In the genomic region with DNA sequence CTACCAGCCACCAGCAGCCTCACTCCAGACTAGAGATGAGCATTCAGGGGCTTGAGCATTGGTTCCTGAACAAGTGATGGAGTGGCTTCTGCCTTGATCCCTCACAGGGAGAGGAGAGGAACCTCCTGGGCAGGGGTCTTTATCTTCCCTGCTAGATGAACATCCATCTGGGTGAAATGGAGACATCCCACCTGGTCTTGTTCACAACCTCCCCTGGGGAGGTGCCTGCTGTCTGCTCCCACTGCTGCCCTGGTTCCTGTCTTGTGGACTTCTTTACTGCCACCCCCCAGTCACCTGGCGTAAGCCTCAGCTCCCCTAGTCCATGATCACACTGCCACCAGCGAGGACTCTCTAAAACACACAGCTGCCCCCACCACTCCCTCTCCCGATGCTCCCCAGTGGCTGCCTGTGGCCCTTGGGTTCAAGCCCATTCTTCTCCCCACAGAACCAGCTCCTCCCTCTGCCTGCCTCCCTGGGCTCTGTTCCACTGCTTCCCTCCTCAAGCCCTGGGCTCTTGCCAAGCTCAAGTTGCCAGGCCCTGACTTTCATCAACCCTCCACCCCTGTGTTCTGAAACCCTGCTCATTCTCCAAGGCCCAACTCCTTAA, we compare ENCODE assay signal across 14 cellular contexts. TPM values are rescaled to one million over a fixed set of nuclear protein-coding genes. Genes with fewer than 3 reads are reported as not detected.
A peak's percentile ranks its signal among the peaks of the same experiment; 100 is the strongest.
DNase-seq lines count a peak whose midpoint lies in the region; ATAC-seq and TF ChIP-seq lines count a peak whose summit lies in the region.
"Had no signal": no experiment of that assay in that cellular context is flagged by ENCODE, and none has a peak within 500 bp of the region (broad histone marks: within the 10 kb centered on the region; RNA-seq: fewer than 3 reads in every experiment).

No MANE protein-coding gene starts in this region.

- H4K91ac ChIP-seq in IMR-90 (ENCODE audit: insufficient read depth, low read depth, low read length) (no peak overlapping the region), mesenchymal stem cell (ENCODE audit: low read length) (no peak overlapping the region)

- intact Hi-C loops in IMR-90 (cut with micrococcal nuclease) (no loop called here), thyroid gland (cut with DNase I) (loop anchor here (5.0 kb wide), 1 partner anchor 133 kb away; no protein-coding TSS in a partner anchor)

- H3K4me3 ChIP-seq in IMR-90 (ENCODE audit: insufficient read depth, low read depth, low read length) (no peak overlapping the region), mesenchymal stem cell (ENCODE audit: insufficient read depth in 1 of 2, low read depth in 1 of 2, low read length in 2 of 2) (no peak overlapping the region), thyroid gland (replicated peaks in 1 of 3) (no peak overlapping the region)
- H3K4me3 ChIP-seq: spleen had no signal

- BruUV-seq in IMR-90 (replicated peaks; lab: Mats Ljungman, UMichigan), result no TSS peak

- H3K23ac ChIP-seq in IMR-90 (ENCODE audit: low read depth, low read length) (no peak overlapping the region), mesenchymal stem cell (ENCODE audit: low read length in 2 of 2) (no peak overlapping the region)

- H3K18ac ChIP-seq in IMR-90 (ENCODE audit: low read depth, low read length), result no peak overlapping the region; the same call in 1 of the 2 replicates
- peak overlapping the region in 1 of 2 experiments; percentile 55 for H3K18ac ChIP-seq in mesenchymal stem cell (ENCODE audit: low read depth in 1 of 2, low read length in 2 of 2)

- no peak for TF ChIP-seq RAD21 in IMR-90 (IDR thresholded peaks at IDR 0.05; ENCODE audit: low read length)

- H3K14ac ChIP-seq in IMR-90 (replicated peaks; ENCODE audit: low read depth, low read length) (no peak overlapping the region), mesenchymal stem cell (ENCODE audit: low read length in 2 of 2) (peak overlapping the region in 1 of 2 experiments; percentile 22)

- POLR2A ChIA-PET in IMR-90 (lab: Charles Lee; ENCODE audit: unreplicated experiment), result no interaction called here

- H4K20me1 ChIP-seq in IMR-90 (ENCODE audit: insufficient read depth, low read length), result peaks cover 4% of the 10 kb centered on the region; the same call in 1 of the 2 replicates

- TF ChIP-seq POLR2A in IMR-90 (IDR thresholded peaks at IDR 0.05; ENCODE audit: low read depth, low read length), result no peak
- TF ChIP-seq POLR2A in thyroid gland (IDR thresholded peaks at IDR 0.05), result no peak

- no peak overlapping the region; the same call in 2 of the 3 replicates for H2BK15ac ChIP-seq in IMR-90 (ENCODE audit: low read depth, low read length)
- H2BK15ac ChIP-seq in mesenchymal stem cell (ENCODE audit: low read depth, poor library complexity, severe bottlenecking), result peak overlapping the region; percentile 4

- ATAC-seq in IMR-90 (ENCODE audit: low read depth), result peak; percentile 24
- ATAC-seq: HepG2; natural killer cell treated with Interleukin-12 subunit alpha and Interleukin-12 subunit beta and Interleukin-15 and Interleukin-18, amount 100 ng/mL, for 72 hours; PC-3 had no signal

- H3K79me1 ChIP-seq in IMR-90 (ENCODE audit: low read depth in 1 of 2, low read length in 2 of 2), result peaks cover 0 to 3% of the 10 kb centered on the region in 2 experiments; a peak in 1 of 4 replicates
- H3K79me1 ChIP-seq in mesenchymal stem cell (replicated peaks; ENCODE audit: low read length, poor library complexity, severe bottlenecking), result no peaks in the 10 kb centered on the region

- H3K9me1 ChIP-seq in IMR-90 (ENCODE audit: insufficient read depth, low read length), result peaks cover 8% of the 10 kb centered on the region

- H2BK5ac ChIP-seq in IMR-90 (ENCODE audit: low read depth, low read length, poor library complexity, severe bottlenecking) (no peak overlapping the region), mesenchymal stem cell (ENCODE audit: low read depth, low read length, poor library complexity, severe bottlenecking) (no peak overlapping the region)

- in situ Hi-C loops in IMR-90 (cut with MboI; ENCODE audit: low sequenced_read_pairs), result loop anchor here (5.0 kb wide), 1 partner anchor 138 kb away; no protein-coding TSS in a partner anchor

- H2AFZ ChIP-seq in IMR-90 (replicated peaks; ENCODE audit: low read length, poor library complexity) (peak overlapping the region; percentile 33), mesenchymal stem cell (ENCODE audit: low read depth, low read length) (no peak overlapping the region)

- 0 out of 2 replicates have a peak overlapping the region, but pooled peaks have one; percentile 37 for H3K4ac ChIP-seq in IMR-90 (ENCODE audit: low read depth, low read length)
- no peak overlapping the region for H3K4ac ChIP-seq in mesenchymal stem cell (ENCODE audit: low read depth in 1 of 2, low read length in 2 of 2)

- DNase-seq in IMR-90, result no peak
- peak; percentile 32 for DNase-seq in ecto neural progenitor cell (ENCODE audit: low spot score)
- no peak for DNase-seq in mesenchymal stem cell
- DNase-seq in thyroid gland, result peak; percentile 81 to 84
- DNase-seq in activated gamma-delta T cell (lab: John Stamatoyannopoulos, UW), result no peak
- no peak for DNase-seq in NCI-H748 (lab: John Stamatoyannopoulos, UW; ENCODE audit: unreplicated experiment)
- no peak for DNase-seq in iPS-NIHi11 (ENCODE audit: low spot score)
- DNase-seq: Caco-2, GOT3, NCI-H2081 treated with DMSO at 0.1 percent for 48 hours, PC-3, spleen had no signal

- no peak overlapping the region for H2BK12ac ChIP-seq in mesenchymal stem cell (ENCODE audit: low read length in 2 of 2)

- H3K27me3 ChIP-seq in IMR-90 (ENCODE audit: control insufficient read depth, insufficient read depth, low read length), result no peaks in the 10 kb centered on the region
- peaks cover 0 to 10% of the 10 kb centered on the region in 2 experiments for H3K27me3 ChIP-seq in mesenchymal stem cell (ENCODE audit: control insufficient read depth in 1 of 2, insufficient read depth in 1 of 2, low read length in 2 of 2)
- H3K27me3 ChIP-seq in thyroid gland, result no peaks in the 10 kb centered on the region

- H3K27ac ChIP-seq in IMR-90 (ENCODE audit: insufficient read depth, low read length) (no peak overlapping the region), mesenchymal stem cell (ENCODE audit: low read length, poor library complexity, severe bottlenecking) (no peak overlapping the region), thyroid gland (peak overlapping the region in 1 of 3 donors; percentile 8)
- H3K27ac ChIP-seq: spleen had no signal

- CTCF ChIA-PET in IMR-90 (lab: Yijun Ruan, JAX), result interaction anchor here (0.8 to 1.1 kb wide), 3 partner anchors 134 to 146 kb away, joined by 3 to 4 read pairs (median 4); no protein-coding TSS in a partner anchor

- H2BK20ac ChIP-seq in IMR-90 (ENCODE audit: low read depth, low read length), result 0 out of 2 replicates have a peak overlapping the region, but pooled peaks have one; percentile 29

- no peak overlapping the region for H3K9ac ChIP-seq in IMR-90 (ENCODE audit: low read depth, low read length)
- no peak overlapping the region for H3K9ac ChIP-seq in mesenchymal stem cell (ENCODE audit: low read length)

- H2BK120ac ChIP-seq in IMR-90 (ENCODE audit: low read depth, low read length) (0 out of 2 replicates have a peak overlapping the region, but pooled peaks have one; percentile 7), mesenchymal stem cell (ENCODE audit: low read depth, low read length) (no peak overlapping the region)

- WGBS in IMR-90 (ENCODE audit: extremely low coverage in 2 of 2, insufficient read length in 1 of 2), 2 experiments, result 62% methylated on average over 3 of the region's 3 CpGs; no CpG with 5 or more reads in 1 of the 2 experiments
- WGBS in mesenchymal stem cell, result 87% methylated on average over 3 of the region's 3 CpGs
- WGBS in thyroid gland, 2 donors, result 31 to 49% methylated on average over 3 of the region's 3 CpGs

- no peak overlapping the region for H3K4me2 ChIP-seq in IMR-90 (ENCODE audit: low read depth, low read length)
- H3K4me2 ChIP-seq in mesenchymal stem cell (ENCODE audit: low read length, poor library complexity, severe bottlenecking), result no peak overlapping the region

- H2AK5ac ChIP-seq in IMR-90 (ENCODE audit: low read depth, low read length), result peak overlapping the region; percentile 3; the same call in 1 of the 2 replicates
- no peak overlapping the region for H2AK5ac ChIP-seq in mesenchymal stem cell (ENCODE audit: low read length, severe bottlenecking)

- H3K4me1 ChIP-seq in IMR-90 (ENCODE audit: control insufficient read depth, insufficient read depth, low read length) (peaks cover 12% of the 10 kb centered on the region), mesenchymal stem cell (ENCODE audit: control insufficient read depth, insufficient read depth, low read depth, low read length) (peaks cover 32% of the 10 kb centered on the region), thyroid gland (peaks cover 20 to 55% of the 10 kb centered on the region in 2 donors)

- H3K56ac ChIP-seq in IMR-90 (ENCODE audit: extremely low read depth, insufficient read depth, low read length), result no peak overlapping the region

- H4K8ac ChIP-seq in IMR-90 (ENCODE audit: low read depth in 2 of 2, low read length in 2 of 2), result no peak overlapping the region
- H4K8ac ChIP-seq in mesenchymal stem cell (ENCODE audit: low read length), result no peak overlapping the region

- no peak overlapping the region for H2AK9ac ChIP-seq in IMR-90 (replicated peaks; ENCODE audit: low read depth, low read length, poor library complexity)

- peaks cover 42% of the 10 kb centered on the region; the same call in 1 of the 2 replicates for H3K36me3 ChIP-seq in IMR-90 (ENCODE audit: control insufficient read depth, insufficient read depth, low read length)
- no peaks in the 10 kb centered on the region for H3K36me3 ChIP-seq in mesenchymal stem cell (ENCODE audit: control insufficient read depth in 1 of 2, insufficient read depth in 2 of 2, low read depth in 1 of 2, low read length in 2 of 2)
- no peaks in the 10 kb centered on the region for H3K36me3 ChIP-seq in thyroid gland
- H3K36me3 ChIP-seq: spleen had no signal

- H3K9me3 ChIP-seq in IMR-90 (ENCODE audit: control insufficient read depth, insufficient read depth, low read length) (peaks cover 2% of the 10 kb centered on the region; the same call in 1 of the 2 replicates), mesenchymal stem cell (ENCODE audit: control insufficient read depth, low read length) (peaks cover 5% of the 10 kb centered on the region), thyroid gland (no peaks in the 10 kb centered on the region)
- H3K9me3 ChIP-seq: Caco-2, spleen had no signal

- TF ChIP-seq CTCF in IMR-90 (conservative IDR thresholded peaks at IDR 0.05; ENCODE audit: low read depth, low read length), result no peak
- TF ChIP-seq CTCF in thyroid gland (IDR thresholded peaks at IDR 0.05), result no peak

- H4K5ac ChIP-seq in IMR-90 (ENCODE audit: low read depth, low read length), result no peak overlapping the region

- dilution Hi-C loops in IMR-90 (cut with HindIII; ENCODE audit: low sequenced_read_pairs, unreplicated experiment), result no loop called here

TF ChIP-seq in IMR-90, 13 proteins besides CTCF, POLR2A, EP300 and RAD21 (continues in another document):
- TF ChIP-seq MAZ (IDR thresholded peaks at IDR 0.05; ENCODE audit: borderline replicate concordance, low read depth, low read length), result no peak

RNA-seq across cellular contexts. Expression of a gene that starts 51.5 kb away (rescaled TPM):
- total RNA-seq in IMR-90 (2012; rRNA removed), result 1.9 and 2.2 TPM in 2 replicates
- polyA plus RNA-seq in IMR-90 (2012; rRNA removed), result 3.1 and 3.7 TPM in 2 replicates
- polyA plus RNA-seq in IMR-90 (2012; cell fraction: cytosol; rRNA removed), result 1.9 and 4.0 TPM in 2 replicates
- polyA plus RNA-seq in IMR-90 (2012; cell fraction: nucleus; rRNA removed; ENCODE audit: low replicate concordance), result 4.3 and 4.6 TPM in 2 replicates
- 4.3 TPM for polyA plus RNA-seq in mesenchymal stem cell (2013, experiment 1 of 2)
- 4.2 TPM for polyA plus RNA-seq in mesenchymal stem cell (2013, experiment 2 of 2)
- total RNA-seq in thyroid gland, result 10 to 100 TPM in 3 of 4 donors, 1 to 10 TPM in 1; 8.0 to 15.2 (median 12.8) TPM
- total RNA-seq: Caco-2, HepG2 had no signal
- polyA plus RNA-seq: HepG2 had no signal

Comparison
In these comparisons a context has a peak if more than half of its experiments do, and no peak if none do; other contexts are left out.
1. DNase-seq: peak in ecto neural progenitor cell (single experiment) and thyroid gland (2 of 2); none in IMR-90 (single experiment), mesenchymal stem cell (single experiment), activated gamma-delta T cell (single experiment), NCI-H748 (single experiment) and iPS-NIHi11 (single experiment).